8 cellular contexts compared by ENCODE assay signal in the genomic region with DNA sequence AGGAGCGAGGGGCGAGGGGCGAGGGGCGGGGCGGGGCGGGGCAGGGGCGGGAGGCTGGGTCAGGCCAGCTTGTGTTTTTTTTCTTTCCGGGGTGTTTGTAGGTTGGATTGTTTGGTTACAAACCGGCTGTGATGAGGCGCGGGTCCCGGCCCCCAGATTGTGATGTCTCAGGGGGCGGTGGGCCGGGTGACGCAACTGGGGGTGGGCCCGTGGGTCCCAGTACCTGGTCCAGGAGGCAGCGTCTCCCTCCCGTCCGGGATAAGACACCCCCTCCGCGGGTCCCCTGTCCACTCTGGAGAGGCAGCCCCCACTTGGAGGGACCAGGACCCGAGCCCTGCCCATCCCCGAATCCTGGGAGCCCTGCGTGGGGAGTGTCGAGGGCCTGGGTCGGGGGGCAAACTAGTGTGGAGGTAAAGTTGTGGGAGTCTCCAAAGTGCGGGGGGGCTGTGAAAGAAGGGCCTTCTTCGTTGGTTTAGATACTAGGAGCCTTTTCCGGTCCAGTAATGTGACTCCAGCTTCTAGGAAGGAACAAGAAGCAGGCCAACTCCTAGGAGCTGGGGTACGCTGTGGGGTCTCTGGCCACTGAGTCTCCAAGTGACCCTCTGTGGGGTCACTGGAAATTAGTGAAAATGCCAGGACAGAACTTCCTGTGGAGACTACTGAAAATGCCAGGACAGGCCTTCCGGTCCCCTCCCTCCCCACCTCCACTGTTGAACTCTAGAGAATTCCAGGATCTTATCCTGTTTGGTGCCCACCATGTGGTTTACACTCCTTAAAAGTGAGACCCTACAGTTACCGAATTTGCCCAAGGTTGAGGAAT. TPM values are rescaled to one million over a fixed set of nuclear protein-coding genes. Genes with fewer than 3 reads are reported as not detected.
A peak's percentile ranks its signal among the peaks of the same experiment; 100 is the strongest.
DNase-seq lines count a peak whose midpoint lies in the region; ATAC-seq and TF ChIP-seq lines count a peak whose summit lies in the region.

No MANE protein-coding gene starts in this region.

- no peak for TF ChIP-seq CTCF in GM12864 (IDR thresholded peaks at IDR 0.05; ENCODE audit: low read depth, low read length, missing control alignments)

- peak overlapping the region; percentile 64 for H3K4me2 ChIP-seq in Karpas-422 (ENCODE audit: low read depth, low read length, poor library complexity, severe bottlenecking)

- H3K79me2 ChIP-seq in Karpas-422 (ENCODE audit: low read length), result peaks cover 36% of the 10 kb centered on the region

- no peaks in the 10 kb centered on the region for H3K9me2 ChIP-seq in Karpas-422 (replicated peaks; ENCODE audit: insufficient read depth, low read length)

- H3K27me3 ChIP-seq in Karpas-422 (ENCODE audit: low read length) (no peaks in the 10 kb centered on the region; the same call in 1 of the 2 replicates), neuron (ENCODE audit: insufficient read depth, low read length) (peaks cover 4% of the 10 kb centered on the region)

- no peak overlapping the region for H3K27ac ChIP-seq in Karpas-422 (ENCODE audit: low read length)

- peak overlapping the region; percentile 58 for H3K9ac ChIP-seq in Karpas-422 (ENCODE audit: low read length)

- no peak overlapping the region for H2AFZ ChIP-seq in Karpas-422 (ENCODE audit: low read length)
- H2AFZ ChIP-seq in neuron (ENCODE audit: low read depth, low read length), result peak overlapping the region; percentile 67

- no peak for DNase-seq in GM12864 (ENCODE audit: low read depth)
- no peak for DNase-seq in Karpas-422
- DNase-seq in ecto neural progenitor cell (ENCODE audit: low spot score), result peak; percentile 71
- no peak for DNase-seq in OCI-M1 (lab: John Stamatoyannopoulos, UW)
- no peak for DNase-seq in GOT3 (lab: John Stamatoyannopoulos, UW)
- DNase-seq in D341Med (ENCODE audit: low spot score), result no peak

- H4K20me1 ChIP-seq in Karpas-422 (ENCODE audit: insufficient read depth, low read depth, low read length), result peaks cover 4% of the 10 kb centered on the region; the same call in 1 of the 2 replicates

- H3K9me3 ChIP-seq in Karpas-422 (ENCODE audit: low read length) (no peaks in the 10 kb centered on the region), neuron (ENCODE audit: low read length) (no peaks in the 10 kb centered on the region)

- H3K4me1 ChIP-seq in Karpas-422 (ENCODE audit: low read length) (peaks cover 74% of the 10 kb centered on the region), neuron (ENCODE audit: insufficient read depth, low read length) (peaks cover 20% of the 10 kb centered on the region)

- H3K4me3 ChIP-seq in GM12864 (ENCODE audit: low read depth, low read length) (peak overlapping the region; percentile 42), Karpas-422 (ENCODE audit: low read length) (peak overlapping the region; percentile 60), neuron (ENCODE audit: low read length) (peak overlapping the region; percentile 37)

- H3K36me3 ChIP-seq in Karpas-422 (ENCODE audit: insufficient read depth, low read length) (no peaks in the 10 kb centered on the region), neuron (ENCODE audit: insufficient read depth, low read length) (no peaks in the 10 kb centered on the region)

- no peak for ATAC-seq in HG03045 (IDR thresholded peaks at IDR 0.05; ENCODE audit: unreplicated experiment)

RNA-seq across cellular contexts. Expression of gene CLMN, which starts 0.6 kb away (rescaled TPM):
- 40.1 and 56.1 TPM in 2 replicates for total RNA-seq in Karpas-422 (2014; rRNA removed; shearing (Covaris generic); ENCODE audit: low replicate concordance)
